8 cellular contexts compared by ENCODE assay signal in the genomic region with DNA sequence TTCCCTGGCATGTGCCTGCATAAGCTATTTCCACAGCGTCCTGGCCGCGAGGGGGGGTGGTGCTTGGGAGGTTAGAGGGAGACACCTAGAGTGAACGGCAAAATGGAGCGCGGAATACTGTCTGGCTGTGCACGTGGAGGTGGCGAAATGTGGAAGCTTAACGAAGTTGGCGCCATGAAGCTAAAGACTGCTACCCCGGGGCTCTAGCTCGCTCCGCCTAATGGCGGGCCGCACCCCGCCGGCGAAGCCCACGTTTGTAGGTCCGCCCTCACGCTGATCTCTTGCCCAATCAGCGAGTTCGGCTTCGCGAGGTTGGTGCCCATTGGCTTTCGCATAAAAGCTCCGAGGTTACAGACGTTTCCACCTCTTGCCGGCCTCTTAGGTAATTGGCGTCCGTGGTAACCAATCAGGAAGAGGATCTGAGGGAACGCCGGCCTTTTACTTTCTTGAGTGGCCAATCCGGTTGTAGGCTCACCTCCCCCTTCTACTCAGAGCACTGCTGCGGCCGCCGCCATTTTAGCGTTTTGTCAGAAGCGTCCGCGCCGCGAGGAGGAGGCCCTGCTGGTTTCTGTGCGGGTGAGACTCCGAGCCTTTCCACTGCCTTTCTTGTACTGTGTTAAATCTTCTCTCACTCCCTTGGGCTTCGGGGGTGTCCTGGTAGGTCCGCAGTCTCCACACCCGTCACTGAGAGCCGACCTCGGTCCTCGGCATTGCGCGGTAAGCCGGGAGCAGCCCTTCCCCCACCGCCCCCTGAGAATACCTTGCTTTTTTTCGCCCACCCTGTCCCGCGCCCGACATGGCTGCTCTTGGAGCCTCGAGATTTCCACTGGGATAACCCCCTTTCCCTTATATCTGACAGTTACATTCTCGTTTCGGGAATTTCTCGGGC. TPM values are rescaled to one million over a fixed set of nuclear protein-coding genes. Genes with fewer than 3 reads are reported as not detected.
A peak's percentile ranks its signal among the peaks of the same experiment; 100 is the strongest.
DNase-seq lines count a peak whose midpoint lies in the region; ATAC-seq and TF ChIP-seq lines count a peak whose summit lies in the region.

A gene with protein sequence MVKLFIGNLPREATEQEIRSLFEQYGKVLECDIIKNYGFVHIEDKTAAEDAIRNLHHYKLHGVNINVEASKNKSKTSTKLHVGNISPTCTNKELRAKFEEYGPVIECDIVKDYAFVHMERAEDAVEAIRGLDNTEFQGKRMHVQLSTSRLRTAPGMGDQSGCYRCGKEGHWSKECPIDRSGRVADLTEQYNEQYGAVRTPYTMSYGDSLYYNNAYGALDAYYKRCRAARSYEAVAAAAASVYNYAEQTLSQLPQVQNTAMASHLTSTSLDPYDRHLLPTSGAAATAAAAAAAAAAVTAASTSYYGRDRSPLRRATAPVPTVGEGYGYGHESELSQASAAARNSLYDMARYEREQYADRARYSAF (plus strand): TSS at position 527 of the 889 bp plus-strand sequence. CDS start 1,009 bp downstream, outside the sequence.

- H3F3A ChIP-seq in PC-3 (ENCODE audit: low read length, unreplicated experiment), result peaks cover 7% of the 10 kb centered on the region

- no peak for TF ChIP-seq RAD21 in Ishikawa (IDR thresholded peaks at IDR 0.05; ENCODE audit: low read depth)

- H3K27ac ChIP-seq in PC-3 (ENCODE audit: low read length) (peak within 1 kb of the TSS; percentile 73), epithelial cell of prostate (peak within 1 kb of the TSS; percentile 77)

- peaks cover 44% of the 10 kb centered on the region for H3K36me3 ChIP-seq in PC-3 (ENCODE audit: low read depth, low read length)
- no peaks in the 10 kb centered on the region for H3K36me3 ChIP-seq in mucosa of descending colon (ENCODE audit: low read depth)

- peaks cover 97% of the 10 kb centered on the region for H3K79me2 ChIP-seq in PC-3 (ENCODE audit: low read length)

- peak within 1 kb of the TSS; percentile 76 for H2AFZ ChIP-seq in PC-3 (ENCODE audit: low read length)

- H3K4me1 ChIP-seq in PC-3 (ENCODE audit: insufficient read depth, low read length) (peaks cover 43% of the 10 kb centered on the region), mucosa of descending colon (ENCODE audit: low read depth) (peaks cover 47% of the 10 kb centered on the region)

- intact Hi-C loops in PC-3 (cut with micrococcal nuclease) (loop anchor here (2.0 kb wide), 1 partner anchor 22 kb away; a partner anchor contains a TSS), mucosa of descending colon (cut with DNase I, micrococcal nuclease) (no loop called here)

- ATAC-seq in GM21576 (IDR thresholded peaks at IDR 0.05; ENCODE audit: unreplicated experiment), result peak; percentile 92
- peak; percentile 93 for ATAC-seq in PC-3
- peak; percentile 96 for ATAC-seq in mucosa of descending colon

- POLR2A ChIA-PET in PC-3 (lab: Charles Lee; ENCODE audit: unreplicated experiment), result interaction anchor here (0.6 to 1.2 kb wide), 6 partner anchors 19 to 558 kb away, joined by 4 to 20 read pairs (median 4); a partner anchor contains a TSS

- TF ChIP-seq CTCF in PC-3 (conservative IDR thresholded peaks at IDR 0.05; ENCODE audit: low read depth, low read length), result no peak; the same call in 1 of the 2 replicates
- peak; percentile 17 for TF ChIP-seq CTCF in mucosa of descending colon (IDR thresholded peaks at IDR 0.05)

- H3K4me2 ChIP-seq in PC-3 (ENCODE audit: low read length), result peak within 1 kb of the TSS; percentile 94

- no peaks in the 10 kb centered on the region for H3K9me2 ChIP-seq in PC-3 (replicated peaks; ENCODE audit: low read length)

- DNase-seq in DMS153 treated with DMSO at 0.1 percent for 48 hours (lab: John Stamatoyannopoulos, UW; ENCODE audit: unreplicated experiment), result peak; percentile 99
- peak; percentile 100 for DNase-seq in PC-3
- DNase-seq in activated T-cell treated with anti-CD3 and anti-CD28 coated beads for 48 hours (ENCODE audit: low read depth), result peak; percentile 89
- peak; percentile 99 for DNase-seq in epithelial cell of prostate (ENCODE audit: low read depth, low spot score)
- peak; percentile 95 to 98 (median 97) for DNase-seq in mucosa of descending colon
- DNase-seq in stimulated activated CD8-positive, alpha-beta memory T cell treated with anti-CD3 and anti-CD28 coated beads, Interleukin-4, amount 100 ng/mL, for 24 hours (ENCODE audit: low read depth), result peak; percentile 87

- peak within 1 kb of the TSS; percentile 95 for H3K4me3 ChIP-seq in PC-3 (ENCODE audit: low read length)
- peak within 1 kb of the TSS; percentile 76 for H3K4me3 ChIP-seq in mucosa of descending colon

- no peaks in the 10 kb centered on the region for H3K27me3 ChIP-seq in PC-3 (ENCODE audit: low read length)

- CTCF ChIA-PET in PC-3 (lab: Charles Lee), result interaction anchor here (0.6 to 1.2 kb wide), 3 partner anchors 46 to 841 kb away, joined by 3 to 5 read pairs (median 3); a partner anchor contains a TSS

- TF ChIP-seq EP300 in Ishikawa (IDR thresholded peaks at IDR 0.05; ENCODE audit: borderline replicate concordance), result no peak

- H3K9me3 ChIP-seq in PC-3 (ENCODE audit: low read length) (no peaks in the 10 kb centered on the region), mucosa of descending colon (no peaks in the 10 kb centered on the region)

- no TSS peak for BruUV-seq in PC-3 (replicated peaks; lab: Mats Ljungman, UMichigan)

- H3K9ac ChIP-seq in PC-3 (ENCODE audit: low read length), result peak within 1 kb of the TSS; percentile 96

- peaks cover 52% of the 10 kb centered on the region for H4K20me1 ChIP-seq in PC-3 (ENCODE audit: low read length)

TF ChIP-seq in Ishikawa, 13 proteins besides CTCF, POLR2A, EP300 and RAD21:
- TF ChIP-seq TAF1 (IDR thresholded peaks at IDR 0.05; ENCODE audit: low read depth), result peak; percentile 79
- no peak for TF ChIP-seq TEAD4 (IDR thresholded peaks at IDR 0.05)
- TF ChIP-seq, protein P1, sequence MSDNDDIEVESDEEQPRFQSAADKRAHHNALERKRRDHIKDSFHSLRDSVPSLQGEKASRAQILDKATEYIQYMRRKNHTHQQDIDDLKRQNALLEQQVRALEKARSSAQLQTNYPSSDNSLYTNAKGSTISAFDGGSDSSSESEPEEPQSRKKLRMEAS (IDR thresholded peaks at IDR 0.05), result peak; percentile 96
- TF ChIP-seq, protein P2, sequence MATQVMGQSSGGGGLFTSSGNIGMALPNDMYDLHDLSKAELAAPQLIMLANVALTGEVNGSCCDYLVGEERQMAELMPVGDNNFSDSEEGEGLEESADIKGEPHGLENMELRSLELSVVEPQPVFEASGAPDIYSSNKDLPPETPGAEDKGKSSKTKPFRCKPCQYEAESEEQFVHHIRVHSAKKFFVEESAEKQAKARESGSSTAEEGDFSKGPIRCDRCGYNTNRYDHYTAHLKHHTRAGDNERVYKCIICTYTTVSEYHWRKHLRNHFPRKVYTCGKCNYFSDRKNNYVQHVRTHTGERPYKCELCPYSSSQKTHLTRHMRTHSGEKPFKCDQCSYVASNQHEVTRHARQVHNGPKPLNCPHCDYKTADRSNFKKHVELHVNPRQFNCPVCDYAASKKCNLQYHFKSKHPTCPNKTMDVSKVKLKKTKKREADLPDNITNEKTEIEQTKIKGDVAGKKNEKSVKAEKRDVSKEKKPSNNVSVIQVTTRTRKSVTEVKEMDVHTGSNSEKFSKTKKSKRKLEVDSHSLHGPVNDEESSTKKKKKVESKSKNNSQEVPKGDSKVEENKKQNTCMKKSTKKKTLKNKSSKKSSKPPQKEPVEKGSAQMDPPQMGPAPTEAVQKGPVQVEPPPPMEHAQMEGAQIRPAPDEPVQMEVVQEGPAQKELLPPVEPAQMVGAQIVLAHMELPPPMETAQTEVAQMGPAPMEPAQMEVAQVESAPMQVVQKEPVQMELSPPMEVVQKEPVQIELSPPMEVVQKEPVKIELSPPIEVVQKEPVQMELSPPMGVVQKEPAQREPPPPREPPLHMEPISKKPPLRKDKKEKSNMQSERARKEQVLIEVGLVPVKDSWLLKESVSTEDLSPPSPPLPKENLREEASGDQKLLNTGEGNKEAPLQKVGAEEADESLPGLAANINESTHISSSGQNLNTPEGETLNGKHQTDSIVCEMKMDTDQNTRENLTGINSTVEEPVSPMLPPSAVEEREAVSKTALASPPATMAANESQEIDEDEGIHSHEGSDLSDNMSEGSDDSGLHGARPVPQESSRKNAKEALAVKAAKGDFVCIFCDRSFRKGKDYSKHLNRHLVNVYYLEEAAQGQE (IDR thresholded peaks at IDR 0.05; ENCODE audit: low read depth), result no peak
- TF ChIP-seq ZBTB7A (IDR thresholded peaks at IDR 0.05; ENCODE audit: low read depth), result no peak; the same call in 1 of the 2 replicates
- TF ChIP-seq, protein P3, sequence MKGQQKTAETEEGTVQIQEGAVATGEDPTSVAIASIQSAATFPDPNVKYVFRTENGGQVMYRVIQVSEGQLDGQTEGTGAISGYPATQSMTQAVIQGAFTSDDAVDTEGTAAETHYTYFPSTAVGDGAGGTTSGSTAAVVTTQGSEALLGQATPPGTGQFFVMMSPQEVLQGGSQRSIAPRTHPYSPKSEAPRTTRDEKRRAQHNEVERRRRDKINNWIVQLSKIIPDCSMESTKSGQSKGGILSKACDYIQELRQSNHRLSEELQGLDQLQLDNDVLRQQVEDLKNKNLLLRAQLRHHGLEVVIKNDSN (IDR thresholded peaks at IDR 0.05), result no peak
- no peak; the same call in 1 of the 2 replicates for TF ChIP-seq CREB1 (IDR thresholded peaks at IDR 0.05; ENCODE audit: low read depth)
- peak; percentile 91 for TF ChIP-seq YY1 (IDR thresholded peaks at IDR 0.05; ENCODE audit: low read depth)
- TF ChIP-seq TCF12 (IDR thresholded peaks at IDR 0.05; ENCODE audit: low read depth), result no peak
- TF ChIP-seq EGR1 (IDR thresholded peaks at IDR 0.05), result no peak
- no peak for TF ChIP-seq CEBPB (IDR thresholded peaks at IDR 0.05)
- no peak for TF ChIP-seq FOXM1 (IDR thresholded peaks at IDR 0.05; ENCODE audit: borderline replicate concordance, low read depth)
- no peak for TF ChIP-seq NFIC (IDR thresholded peaks at IDR 0.05)

RNA-seq across cellular contexts. Expression of the gene that starts here (rescaled TPM):
- total RNA-seq in PC-3 (2014; rRNA removed), result 152 and 164 TPM in 2 replicates
- 100 to 1,000 TPM; 101 to 125 (median 104) TPM for total RNA-seq in mucosa of descending colon

Comparison
In these comparisons a context has a peak if more than half of its experiments do, and no peak if none do; other contexts are left out.
1. Peak in every context shown above with its lines: DNase-seq, ATAC-seq, H3K4me3 ChIP-seq and H3K27ac ChIP-seq.